In genomic region chr22:48428556-48429371, GRCh38 we compare ENCODE assay signal across 25 cellular contexts.
DNase-seq lines count a peak whose midpoint lies in the region; ATAC-seq and TF ChIP-seq lines count a peak whose summit lies in the region.
"Had no signal": no experiment of that assay in that cellular context is flagged by ENCODE, and none has a peak within 500 bp of the region (broad histone marks: within the 10 kb centered on the region; RNA-seq: fewer than 3 reads in every experiment).

No MANE protein-coding gene starts in this region.

- DNase-seq in EH (ENCODE audit: low read depth) (peak; percentile 43), LNCaP clone FGC (ENCODE audit: low read depth) (peak; percentile 69), choroid plexus epithelial cell (ENCODE audit: low read depth) (peak; percentile 1), posterior vena cava (ENCODE audit: low spot score) (peak; percentile 34), vagina (ENCODE audit: extremely low spot score in 2 of 2) (no peak)
- no peak for DNase-seq in stimulated activated CD4-positive, alpha-beta T cell treated with anti-CD3 and anti-CD28 coated beads, Interleukin-12 subunit alpha, Interleukin-12 subunit beta, amount 100 ng/mL, for 4 hours
- DNase-seq: activated CD4-positive, alpha-beta T cell treated with anti-CD3 and anti-CD28 coated beads, Interleukin-2, amount 50 U/mL, for 1 hour; activated naive CD4-positive, alpha-beta T cell; activated T-cell treated with anti-CD3 and anti-CD28 coated beads, Interleukin-2, amount 50 U/mL, for 48 hours; BE2C; effector memory CD8-positive, alpha-beta T cell; foreskin keratinocyte; heart left ventricle; NCI-H146; NCI-H2171; NCI-H510A treated with DMSO at 0.1 percent for 48 hours; NK-92 treated with Interleukin-12 subunit alpha and Interleukin-12 subunit beta, amount 100 ng/mL, for 24 hours; PC-9; sigmoid colon; stimulated activated naive CD8-positive, alpha-beta T cell treated with anti-CD3 and anti-CD28 coated beads, Interleukin-15, Interleukin-2, amounts not matched to agents 100 U/mL and 50 U/mL, for 24 hours had no signal

- H3K4me1 ChIP-seq in vagina, result no peaks in the 10 kb centered on the region
- H3K4me1 ChIP-seq: BE2C, foreskin keratinocyte, heart left ventricle, prostate gland had no signal

- TF ChIP-seq CTCF in LNCaP clone FGC (IDR thresholded peaks at IDR 0.05; ENCODE audit: control insufficient read depth, extremely low read depth, insufficient read depth), result no peak
- TF ChIP-seq CTCF in choroid plexus epithelial cell (conservative IDR thresholded peaks at IDR 0.05; ENCODE audit: low read depth, low read length), result no peak
- no peak for TF ChIP-seq CTCF in vagina (IDR thresholded peaks at IDR 0.05)

- intact Hi-C loops in posterior vena cava (cut with DNase I), result no loop called here
- intact Hi-C loops in vagina (cut with DNase I), result no loop called here

- H3K4me3 ChIP-seq in LNCaP clone FGC (ENCODE audit: low read depth, low read length) (no peak overlapping the region), choroid plexus epithelial cell (ENCODE audit: low read depth, low read length) (no peak overlapping the region), vagina (no peak overlapping the region)
- H3K4me3 ChIP-seq: heart left ventricle, PC-9, prostate gland, sigmoid colon, thoracic aorta had no signal

- H3K9me3 ChIP-seq in vagina, result no peaks in the 10 kb centered on the region
- H3K9me3 ChIP-seq: heart left ventricle, prostate gland, sigmoid colon, thoracic aorta had no signal

- H3K36me3 ChIP-seq in vagina, result no peaks in the 10 kb centered on the region
- H3K36me3 ChIP-seq: BE2C, heart left ventricle, prostate gland, sigmoid colon, thoracic aorta had no signal

- no peak overlapping the region for H3K27ac ChIP-seq in vagina
- H3K27ac ChIP-seq: foreskin keratinocyte, heart left ventricle, PC-9, prostate gland, sigmoid colon, thoracic aorta had no signal

- H3K27me3 ChIP-seq in vagina, result no peaks in the 10 kb centered on the region
- H3K27me3 ChIP-seq: BE2C, foreskin keratinocyte had no signal

- no peak for TF ChIP-seq POLR2A in vagina (IDR thresholded peaks at IDR 0.05)

- ATAC-seq in GM21360 (IDR thresholded peaks at IDR 0.05; ENCODE audit: unreplicated experiment) (no peak), GM19395 (IDR thresholded peaks at IDR 0.05; ENCODE audit: unreplicated experiment) (no peak)
- ATAC-seq: effector memory CD8-positive, alpha-beta T cell; foreskin keratinocyte; heart left ventricle; Right ventricle myocardium inferior; stimulated activated naive CD8-positive, alpha-beta T cell treated with anti-CD3 and anti-CD28 coated beads, Interleukin-15, Interleukin-2, amounts not matched to agents 100 U/mL and 50 U/mL, for 24 hours had no signal

Comparison
In these comparisons a context has a peak if more than half of its experiments do, and no peak if none do; other contexts are left out.
1. DNase-seq: peak in EH (single experiment), LNCaP clone FGC (single experiment), choroid plexus epithelial cell (single experiment) and posterior vena cava (single experiment); none in vagina (0 of 2) and stimulated activated CD4-positive, alpha-beta T cell treated with anti-CD3 and anti-CD28 coated beads, Interleukin-12 subunit alpha, Interleukin-12 subunit beta, amount 100 ng/mL, for 4 hours (single experiment).